8 cellular contexts compared by ENCODE assay signal in the genomic region with DNA sequence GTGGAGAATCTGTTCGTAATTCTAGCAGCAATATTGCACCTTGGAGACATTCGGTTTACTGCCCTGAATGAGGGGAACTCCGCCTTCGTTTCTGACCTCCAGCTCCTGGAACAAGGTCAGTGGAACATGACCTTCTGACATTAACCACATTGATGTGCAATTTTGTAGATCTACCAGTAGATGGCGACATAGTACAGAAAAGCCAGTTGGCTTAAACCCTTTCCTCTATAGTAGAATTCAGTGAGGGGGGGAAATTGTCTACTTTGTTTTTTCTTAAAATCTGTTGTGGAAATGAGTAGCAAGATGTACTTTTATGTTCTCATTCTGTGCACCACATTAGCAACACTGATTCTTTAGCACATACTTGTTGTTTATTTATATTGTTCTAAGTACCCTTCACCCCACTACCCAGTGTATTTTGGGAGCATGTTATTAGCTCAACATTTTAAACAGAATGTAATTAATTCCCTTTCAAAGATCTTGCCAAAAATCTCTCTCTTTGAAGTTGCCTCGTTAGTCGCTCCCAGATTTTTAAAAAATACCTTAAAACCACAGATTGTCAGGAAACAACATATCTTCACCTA.
DNase-seq lines count a peak whose midpoint lies in the region; ATAC-seq and TF ChIP-seq lines count a peak whose summit lies in the region.

No MANE protein-coding gene starts in this region.

- peak; percentile 54 for ATAC-seq in CD4-positive, alpha-beta T cell (ENCODE audit: poor library complexity)
- ATAC-seq in GM18511 (IDR thresholded peaks at IDR 0.05; ENCODE audit: unreplicated experiment): peak; percentile 95
- ATAC-seq in HG02840 (IDR thresholded peaks at IDR 0.05; ENCODE audit: low FRiP score, unreplicated experiment): peak; percentile 93

- no peaks in the 10 kb centered on the region for H3K79me2 ChIP-seq in osteoblast (ENCODE audit: insufficient read depth, low read length)

- no peak overlapping the region for H3K4me3 Mint-ChIP-seq in CD4-positive, alpha-beta T cell
- no peak overlapping the region for H3K4me3 Mint-ChIP-seq in activated T-helper 1 cell treated with anti-CD3 and anti-CD28 coated beads, Interleukin-12 subunit alpha, Interleukin-12 subunit beta, Interleukin-2, Interleukin-4 antibody, amounts not matched to agents 30 ng/mL and 10 ng/mL and 1 ng/mL, durations not matched to agents 14 hours and 24 hours and 36 hours

- no peaks in the 10 kb centered on the region for H3K4me1 Mint-ChIP-seq in CD4-positive, alpha-beta T cell (ENCODE audit: low read depth)
- H3K4me1 Mint-ChIP-seq in activated T-helper 1 cell treated with anti-CD3 and anti-CD28 coated beads, Interleukin-12 subunit alpha, Interleukin-12 subunit beta, Interleukin-2, Interleukin-4 antibody, amounts not matched to agents 30 ng/mL and 10 ng/mL and 1 ng/mL, durations not matched to agents 14 hours and 24 hours and 36 hours (ENCODE audit: low read depth): peaks cover 4% of the 10 kb centered on the region

- no peak overlapping the region for H2AFZ ChIP-seq in osteoblast (ENCODE audit: low read length)

- no peak overlapping the region for H3K4me3 ChIP-seq in foreskin fibroblast (ENCODE audit: low read depth in 1 of 2, low read length in 2 of 2)
- no peak overlapping the region for H3K4me3 ChIP-seq in osteoblast (ENCODE audit: insufficient read depth, low read length)

- H3K27ac Mint-ChIP-seq in CD4-positive, alpha-beta T cell: no peak overlapping the region
- no peak overlapping the region for H3K27ac Mint-ChIP-seq in activated T-helper 1 cell treated with anti-CD3 and anti-CD28 coated beads, Interleukin-12 subunit alpha, Interleukin-12 subunit beta, Interleukin-2, Interleukin-4 antibody, amounts not matched to agents 30 ng/mL and 10 ng/mL and 1 ng/mL, durations not matched to agents 14 hours and 24 hours and 36 hours

- DNase-seq in CD4-positive, alpha-beta T cell: peak in 1 of 10 experiments; percentile 1
- DNase-seq in NCI-H128 (lab: John Stamatoyannopoulos, UW; ENCODE audit: unreplicated experiment) (peak; percentile 24), SW480 (ENCODE audit: low spot score) (peak; percentile 80), foreskin fibroblast (peak; percentile 34 to 72), osteoblast (ENCODE audit: insufficient read length, low spot score, missing footprints) (peak; percentile 14)
- DNase-seq in activated T-helper 1 cell treated with anti-CD3 and anti-CD28 coated beads, Interleukin-12 subunit alpha, Interleukin-12 subunit beta, Interleukin-2, Interleukin-4 antibody, amounts not matched to agents 30 ng/mL and 10 ng/mL and 1 ng/mL, durations not matched to agents 14 hours and 24 hours and 36 hours (ENCODE audit: low spot score): no peak

- no peaks in the 10 kb centered on the region for H3K9me3 Mint-ChIP-seq in CD4-positive, alpha-beta T cell
- no peaks in the 10 kb centered on the region for H3K9me3 Mint-ChIP-seq in activated T-helper 1 cell treated with anti-CD3 and anti-CD28 coated beads, Interleukin-12 subunit alpha, Interleukin-12 subunit beta, Interleukin-2, Interleukin-4 antibody, amounts not matched to agents 30 ng/mL and 10 ng/mL and 1 ng/mL, durations not matched to agents 14 hours and 24 hours and 36 hours

- no peaks in the 10 kb centered on the region for H3K36me3 ChIP-seq in osteoblast (ENCODE audit: insufficient read depth, low read length)

- peaks cover 15% of the 10 kb centered on the region for H3K4me1 ChIP-seq in osteoblast (ENCODE audit: insufficient read depth, low read length)

- CTCF ChIA-PET in CD4-positive, alpha-beta T cell (lab: Charles Lee): interaction anchor here (0.7 to 1.2 kb wide), 2 partner anchors 503 to 1154 kb away, joined by 3 read pairs; no protein-coding TSS in a partner anchor

- H3K27me3 Mint-ChIP-seq in CD4-positive, alpha-beta T cell: peaks cover 2% of the 10 kb centered on the region
- peaks cover 4% of the 10 kb centered on the region for H3K27me3 Mint-ChIP-seq in activated T-helper 1 cell treated with anti-CD3 and anti-CD28 coated beads, Interleukin-12 subunit alpha, Interleukin-12 subunit beta, Interleukin-2, Interleukin-4 antibody, amounts not matched to agents 30 ng/mL and 10 ng/mL and 1 ng/mL, durations not matched to agents 14 hours and 24 hours and 36 hours (ENCODE audit: insufficient read depth)

- H3K27me3 ChIP-seq in CD4-positive, alpha-beta T cell (ENCODE audit: control insufficient read depth, insufficient read depth, low read length): no peaks in the 10 kb centered on the region
- no peaks in the 10 kb centered on the region for H3K27me3 ChIP-seq in osteoblast (ENCODE audit: insufficient read depth, low read length)

- H3K36me3 Mint-ChIP-seq in CD4-positive, alpha-beta T cell (ENCODE audit: low read depth): no peaks in the 10 kb centered on the region
- no peaks in the 10 kb centered on the region for H3K36me3 Mint-ChIP-seq in activated T-helper 1 cell treated with anti-CD3 and anti-CD28 coated beads, Interleukin-12 subunit alpha, Interleukin-12 subunit beta, Interleukin-2, Interleukin-4 antibody, amounts not matched to agents 30 ng/mL and 10 ng/mL and 1 ng/mL, durations not matched to agents 14 hours and 24 hours and 36 hours (ENCODE audit: low read depth)

- H3K27ac ChIP-seq in CD4-positive, alpha-beta T cell (ENCODE audit: low read depth, low read length): no peak overlapping the region
- no peak overlapping the region for H3K27ac ChIP-seq in osteoblast (ENCODE audit: low read depth, low read length)

- H4K20me1 ChIP-seq in osteoblast (ENCODE audit: insufficient read depth, low read length): no peaks in the 10 kb centered on the region

- intact Hi-C loops in CD4-positive, alpha-beta T cell (cut with DNase I, micrococcal nuclease): loop anchor here (1.0 to 5.0 kb wide), 6 partner anchors 829 to 1451 kb away; no protein-coding TSS in a partner anchor
- intact Hi-C loops in activated T-helper 1 cell treated with anti-CD3 and anti-CD28 coated beads, Interleukin-12 subunit alpha, Interleukin-12 subunit beta, Interleukin-2, Interleukin-4 antibody, amounts not matched to agents 30 ng/mL and 10 ng/mL and 1 ng/mL, durations not matched to agents 14 hours and 24 hours and 36 hours (cut with micrococcal nuclease): loop anchor here (1.0 to 10.0 kb wide), 6 partner anchors 44 to 1451 kb away; no protein-coding TSS in a partner anchor

- POLR2A ChIA-PET in CD4-positive, alpha-beta T cell (lab: Charles Lee): no interaction called here

- peak; percentile 91 for TF ChIP-seq CTCF in CD4-positive, alpha-beta T cell (IDR thresholded peaks at IDR 0.05)
- TF ChIP-seq CTCF in foreskin fibroblast (IDR thresholded peaks at IDR 0.05; ENCODE audit: low read depth, low read length) (peak; percentile 47), osteoblast (IDR thresholded peaks at IDR 0.05; ENCODE audit: extremely low read depth, low read depth, low read length) (peak; percentile 80)

- H3K9me3 ChIP-seq in CD4-positive, alpha-beta T cell (ENCODE audit: control insufficient read depth, low read length): no peaks in the 10 kb centered on the region
- no peaks in the 10 kb centered on the region for H3K9me3 ChIP-seq in osteoblast (ENCODE audit: low read depth, low read length)

- no peak overlapping the region for H3K4me2 ChIP-seq in osteoblast (ENCODE audit: insufficient read depth, low read length)
